Comparison of ENCODE assay signal across 22 cellular contexts in genomic region chr12:25810683-25811082, GRCh38.
"Had no signal": no experiment of that assay in that cellular context is flagged by ENCODE, and none has a peak within 500 bp of the region (broad histone marks: within the 10 kb centered on the region; RNA-seq: fewer than 3 reads in every experiment).

No MANE protein-coding gene starts in this region.

- FAIRE-seq: endometrium, frontal cortex, islet of Langerhans, keratinocyte had no signal

- H3K27me3 ChIP-seq: colonic mucosa, esophagus muscularis mucosa, foreskin keratinocyte, gastroesophageal sphincter, heart right ventricle, left lung had no signal

- DNase-seq: colonic mucosa; cortex of kidney; effector CD8-positive, alpha-beta T cell; effector memory CD8-positive, alpha-beta T cell; endodermal cell; foreskin keratinocyte; heart right ventricle; hippocampal formation; left cardiac atrium; left lung; left ventricle myocardium superior; lower lobe of right lung; mesenchymal stem cell; mucosa of descending colon; naive B cell; naive thymus-derived CD8-positive, alpha-beta T cell had no signal

- H3K36me3 ChIP-seq: colonic mucosa, esophagus muscularis mucosa, gastroesophageal sphincter, heart right ventricle, left lung, lower lobe of right lung had no signal

- H3K4me1 ChIP-seq: colonic mucosa, esophagus muscularis mucosa, gastroesophageal sphincter, heart right ventricle, left lung, lower lobe of right lung had no signal

- H3K27ac ChIP-seq: colonic mucosa, esophagus muscularis mucosa, foreskin keratinocyte, gastroesophageal sphincter, heart right ventricle, left lung, lower lobe of right lung had no signal

- H3K9me3 ChIP-seq: colonic mucosa, esophagus muscularis mucosa, gastroesophageal sphincter, lower lobe of right lung, mucosa of descending colon had no signal

- H3K4me3 ChIP-seq: colonic mucosa, esophagus muscularis mucosa, gastroesophageal sphincter, heart right ventricle, left lung, lower lobe of right lung, mucosa of descending colon had no signal

- ATAC-seq: effector memory CD8-positive, alpha-beta T cell; foreskin keratinocyte; gastroesophageal sphincter; heart right ventricle; left cardiac atrium; left lung; left ventricle myocardium superior; lower lobe of right lung; mucosa of descending colon; naive thymus-derived CD8-positive, alpha-beta T cell had no signal
